In the genomic region with DNA sequence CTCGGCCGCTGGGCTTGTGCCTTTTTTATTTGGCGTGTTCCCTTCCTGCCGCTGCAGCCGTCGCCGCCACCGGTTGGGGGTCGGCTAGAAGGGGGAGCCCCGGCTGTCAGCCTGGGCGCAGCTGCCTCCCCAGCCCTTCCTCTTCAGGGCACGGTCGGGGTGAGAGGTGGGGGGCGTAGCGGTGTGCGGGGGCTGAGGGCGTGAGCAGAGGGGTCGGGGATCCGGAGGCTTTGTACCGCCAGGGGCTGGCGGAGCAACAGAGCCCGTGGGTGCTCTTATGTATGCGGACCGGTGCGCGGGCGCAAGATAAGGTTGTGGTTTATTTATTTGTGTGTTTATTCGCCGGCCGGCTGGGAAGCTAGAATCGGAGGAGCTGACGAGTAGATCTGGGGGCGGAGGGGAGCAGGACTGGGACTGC, we compare ENCODE assay signal across 8 cellular contexts. TPM values are rescaled to one million over a fixed set of nuclear protein-coding genes. Genes with fewer than 3 reads are reported as not detected.
DNase-seq lines count a peak whose midpoint lies in the region; ATAC-seq and TF ChIP-seq lines count a peak whose summit lies in the region.

No MANE protein-coding gene starts in this region.

- H3K36me3 ChIP-seq in SK-N-MC (ENCODE audit: insufficient read depth, low read length) (no peaks in the 10 kb centered on the region), lung (ENCODE audit: control insufficient read depth in 2 of 2, insufficient read depth in 2 of 2, low read length in 2 of 2) (peaks cover 9 to 20% of the 10 kb centered on the region in 2 donors), thoracic aorta (peaks cover 26% of the 10 kb centered on the region)

- DNase-seq in GM13977 (ENCODE audit: low spot score) (peak; percentile 38), SK-N-MC (ENCODE audit: low read depth, low spot score) (no peak), lung (ENCODE audit: low spot score) (no peak), thoracic aorta (ENCODE audit: low spot score) (no peak), Ammon's horn (ENCODE audit: low spot score) (no peak)

- ATAC-seq in lung (ENCODE audit: insufficient read depth, low FRiP score) (peak; percentile 4), thoracic aorta (ENCODE audit: insufficient number of reproducible peaks, low FRiP score, low read depth) (no peak), HG03159 (IDR thresholded peaks at IDR 0.05; ENCODE audit: unreplicated experiment) (no peak), HG02970 (IDR thresholded peaks at IDR 0.05; ENCODE audit: low FRiP score, unreplicated experiment) (no peak)

- no peak for TF ChIP-seq CTCF in GM13977 (IDR thresholded peaks at IDR 0.05; ENCODE audit: extremely low read depth, insufficient read depth, missing control alignments)
- TF ChIP-seq CTCF in lung (IDR thresholded peaks at IDR 0.05; ENCODE audit: control extremely low read depth, extremely low read depth) = no peak
- TF ChIP-seq CTCF in thoracic aorta (IDR thresholded peaks at IDR 0.05) = no peak

- H3K27ac ChIP-seq in SK-N-MC = no peak overlapping the region
- peak overlapping the region; percentile 94 for H3K27ac ChIP-seq in cingulate gyrus (ENCODE audit: low read depth, low read length)
- peak overlapping the region; percentile 93 to 99 for H3K27ac ChIP-seq in lung (ENCODE audit: low read depth in 1 of 2, low read length in 1 of 2)
- H3K27ac ChIP-seq in thoracic aorta = peak overlapping the region; percentile 96 to 99

- H3K27me3 ChIP-seq in lung (ENCODE audit: control insufficient read depth, insufficient read depth) (no peaks in the 10 kb centered on the region), thoracic aorta (replicated peaks; ENCODE audit: insufficient read depth) (no peaks in the 10 kb centered on the region)

- WGBS in lung, 2 donors = 0 to 1% methylated on average over 30 to 33 of the region's 33 CpGs

- H3K4me3 ChIP-seq in SK-N-MC = peak overlapping the region; percentile 79
- peak overlapping the region; percentile 80 for H3K4me3 ChIP-seq in lung
- peak overlapping the region; percentile 97 for H3K4me3 ChIP-seq in thoracic aorta

- H3K9ac ChIP-seq in SK-N-MC (ENCODE audit: insufficient read length) = no peak overlapping the region

- H3K4me1 ChIP-seq in lung (ENCODE audit: control insufficient read depth in 2 of 2, insufficient read depth in 2 of 2, low read length in 2 of 2) (peaks cover 16 to 17% of the 10 kb centered on the region in 2 donors), thoracic aorta (ENCODE audit: control insufficient read depth in 1 of 2, low read depth in 2 of 2) (peaks cover 30 to 36% of the 10 kb centered on the region in 2 donors)

- in situ Hi-C loops in GM13977 (cut with MboI; ENCODE audit: low pct_unique_long_range_greater_than_20kb, low sequenced_read_pairs, unreplicated experiment) = no loop called here

- no peaks in the 10 kb centered on the region for H3K9me3 ChIP-seq in SK-N-MC (ENCODE audit: low read depth, low read length)
- no peaks in the 10 kb centered on the region for H3K9me3 ChIP-seq in lung (ENCODE audit: control insufficient read depth in 2 of 2, insufficient read depth in 1 of 2, low read length in 1 of 2)
- no peaks in the 10 kb centered on the region for H3K9me3 ChIP-seq in thoracic aorta

RNA-seq across cellular contexts. Expression of a gene that starts 0.5 kb away (rescaled TPM):
- total RNA-seq in lung = 100 to 1,000 TPM; 165 to 224 TPM
- 10 to 100 TPM; 21.4 to 39.8 TPM for polyA plus RNA-seq in lung
- 100 to 1,000 TPM; 314 to 545 TPM for total RNA-seq in thoracic aorta
